In genomic region chr17:34354637-34355036, GRCh38 we compare ENCODE assay signal across 19 cellular contexts. TPM values are rescaled to one million over a fixed set of nuclear protein-coding genes. Genes with fewer than 3 reads are reported as not detected.
"Had no signal": no experiment of that assay in that cellular context is flagged by ENCODE, and none has a peak within 500 bp of the region (broad histone marks: within the 10 kb centered on the region; RNA-seq: fewer than 3 reads in every experiment).

No MANE protein-coding gene starts in this region.

- H3K27me3 ChIP-seq: esophagus muscularis mucosa, neural progenitor cell, uterus had no signal

- H3K9me3 ChIP-seq: lower lobe of right lung, thoracic aorta, uterus had no signal

- H3K36me3 ChIP-seq: esophagus muscularis mucosa, lower lobe of right lung, neural progenitor cell, thoracic aorta, uterus had no signal

- DNase-seq: activated CD4-positive, alpha-beta T cell treated with anti-CD3 and anti-CD28 coated beads, Interleukin-2, amount 50 U/mL, for 4 hours; activated CD4-positive, CD25-positive, alpha-beta regulatory T cell treated with anti-CD3 and anti-CD28 coated beads, Interleukin-2, amount 50 U/mL, for 72 hours; activated gamma-delta T cell; activated T-cell treated with anti-CD3 and anti-CD28 coated beads, Interleukin-2, amount 50 U/mL, for 1 hour; dorsolateral prefrontal cortex; hypothalamus; lower lobe of right lung; stimulated activated CD4-positive, alpha-beta T cell treated with anti-CD3 and anti-CD28 coated beads, Interleukin-4, amount 100 ng/mL, for 4 hours; stimulated activated naive CD8-positive, alpha-beta T cell treated with anti-CD3 and anti-CD28 coated beads, Interleukin-15, amount 100 ng/mL, for 72 hours; uterus had no signal

- H3K9ac ChIP-seq: neural progenitor cell, parathyroid adenoma had no signal

- H3K4me3 ChIP-seq: dorsolateral prefrontal cortex, esophagus muscularis mucosa, lower lobe of right lung, neural progenitor cell, skin epidermis, thoracic aorta, uterus had no signal

- H3K4me1 ChIP-seq: neural progenitor cell, parathyroid adenoma, uterus had no signal

- H3K4me2 ChIP-seq: neural progenitor cell had no signal

- H3K27ac ChIP-seq: dorsolateral prefrontal cortex, neural progenitor cell, parathyroid adenoma, skin epidermis, thoracic aorta had no signal

- ATAC-seq: lower lobe of right lung; stimulated activated naive CD8-positive, alpha-beta T cell treated with anti-CD3 and anti-CD28 coated beads, Interleukin-15, amount 100 ng/mL, for 72 hours had no signal

- H2AFZ ChIP-seq: neural progenitor cell, parathyroid adenoma had no signal

RNA-seq across cellular contexts. Expression of gene CCL13, which starts 1.6 kb away (rescaled TPM):
- total RNA-seq: dorsolateral prefrontal cortex, mesothelial cell of epicardium, myocyte, renal cortical epithelial cell had no signal

RNA-seq across cellular contexts. Expression of gene CCL1, which starts 8.4 kb away (rescaled TPM):
- total RNA-seq: cerebellum, esophagus muscularis mucosa, lower lobe of right lung, mesothelial cell of epicardium, myocyte, renal cortical epithelial cell, thoracic aorta, uterus had no signal

RNA-seq across cellular contexts. Expression of gene CCL8, which starts 35.4 kb away (rescaled TPM):
- total RNA-seq: mesothelial cell of epicardium, myocyte, renal cortical epithelial cell had no signal
